8 cellular contexts compared by ENCODE assay signal in the genomic region with DNA sequence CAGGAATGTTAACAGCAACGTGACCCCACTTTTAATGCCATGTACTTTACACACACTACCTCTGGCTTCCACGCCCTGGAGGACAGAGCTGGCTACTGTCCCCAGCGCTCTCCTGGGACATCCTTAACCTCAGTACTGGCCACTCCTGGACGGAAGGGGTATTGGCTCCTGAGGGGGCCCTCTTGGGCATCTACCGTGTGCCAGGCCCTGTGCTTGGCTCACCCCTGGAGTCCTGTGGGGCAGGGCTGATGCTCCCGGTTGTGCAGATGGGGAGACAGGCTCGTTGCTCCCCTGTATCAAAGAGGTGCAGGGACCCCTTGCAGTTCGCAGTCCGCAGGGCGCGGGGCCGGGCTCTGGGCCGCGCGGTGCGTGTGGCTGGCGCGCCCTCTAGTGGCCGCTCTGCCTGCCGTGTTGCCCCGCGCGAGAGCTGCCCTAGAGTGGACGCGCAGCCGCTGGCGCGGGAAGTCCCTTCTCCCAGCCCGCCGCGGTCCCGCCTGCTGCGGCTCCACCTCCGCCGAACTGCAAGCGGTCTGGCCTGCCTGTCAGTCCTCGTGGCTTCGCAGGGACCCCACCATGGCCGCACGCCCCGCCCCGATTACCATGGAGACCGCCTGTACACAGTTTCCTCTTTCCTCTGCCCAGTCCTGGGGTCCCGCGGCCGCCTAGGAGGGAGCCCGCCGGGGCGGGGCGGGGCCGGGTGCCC. TPM values are rescaled to one million over a fixed set of nuclear protein-coding genes. Genes with fewer than 3 reads are reported as not detected.
A peak's percentile ranks its signal among the peaks of the same experiment; 100 is the strongest.
DNase-seq lines count a peak whose midpoint lies in the region; ATAC-seq lines count a peak whose summit lies in the region.

A gene with protein sequence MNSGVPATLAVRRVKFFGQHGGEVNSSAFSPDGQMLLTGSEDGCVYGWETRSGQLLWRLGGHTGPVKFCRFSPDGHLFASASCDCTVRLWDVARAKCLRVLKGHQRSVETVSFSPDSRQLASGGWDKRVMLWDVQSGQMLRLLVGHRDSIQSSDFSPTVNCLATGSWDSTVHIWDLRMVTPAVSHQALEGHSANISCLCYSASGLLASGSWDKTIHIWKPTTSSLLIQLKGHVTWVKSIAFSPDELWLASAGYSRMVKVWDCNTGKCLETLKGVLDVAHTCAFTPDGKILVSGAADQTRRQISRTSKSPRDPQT (plus strand): TSS at position 632 of the 703 bp plus-strand sequence. CDS start 72 bp downstream, outside the sequence.

- H3K4me1 Mint-ChIP-seq in activated CD4-positive, alpha-beta T cell treated with anti-CD3 and anti-CD28 coated beads, Interleukin-2, amount 10 ng/mL, durations not matched to agents 24 days and 14 days: peaks cover 5% of the 10 kb centered on the region

- H3K27ac Mint-ChIP-seq in activated CD4-positive, alpha-beta T cell treated with anti-CD3 and anti-CD28 coated beads, Interleukin-2, amount 10 ng/mL, durations not matched to agents 24 days and 14 days: no peak within 1 kb of the TSS

- H3K27me3 Mint-ChIP-seq in activated CD4-positive, alpha-beta T cell treated with anti-CD3 and anti-CD28 coated beads, Interleukin-2, amount 10 ng/mL, durations not matched to agents 24 days and 14 days: peaks cover 12% of the 10 kb centered on the region

- H3K9me3 Mint-ChIP-seq in activated CD4-positive, alpha-beta T cell treated with anti-CD3 and anti-CD28 coated beads, Interleukin-2, amount 10 ng/mL, durations not matched to agents 24 days and 14 days: no peaks in the 10 kb centered on the region

- peak; percentile 39 to 90 (median 85) for DNase-seq in NCI-H1417 (lab: John Stamatoyannopoulos, UW)
- DNase-seq in NCI-H1417 treated with DMSO at 0.1 percent for 48 hours (lab: John Stamatoyannopoulos, UW): no peak
- DNase-seq in NCI-H460 (ENCODE audit: extremely low read depth, low read depth): peak; percentile 81
- DNase-seq in activated CD4-positive, alpha-beta T cell treated with anti-CD3 and anti-CD28 coated beads, Interleukin-2, amount 10 ng/mL, durations not matched to agents 24 days and 14 days: peak; percentile 95
- peak; percentile 55 for DNase-seq in dedifferentiated amniotic fluid mesenchymal stem cell (ENCODE audit: extremely low spot score)
- DNase-seq in left lobe of liver (ENCODE audit: low spot score): peak; percentile 78
- peak; percentile 68 to 78 for DNase-seq in stimulated activated CD4-positive, alpha-beta T cell treated with anti-CD3 and anti-CD28 coated beads, Interleukin-2, amount 100 ng/mL, for 48 hours

- peaks cover 14% of the 10 kb centered on the region for H3K36me3 Mint-ChIP-seq in activated CD4-positive, alpha-beta T cell treated with anti-CD3 and anti-CD28 coated beads, Interleukin-2, amount 10 ng/mL, durations not matched to agents 24 days and 14 days (ENCODE audit: low read depth)

- intact Hi-C loops in activated CD4-positive, alpha-beta T cell treated with anti-CD3 and anti-CD28 coated beads, Interleukin-2, amount 10 ng/mL, durations not matched to agents 24 days and 14 days (cut with micrococcal nuclease): loop anchor here (1.0 to 5.0 kb wide), 5 partner anchors 17 to 519 kb away; no protein-coding TSS in a partner anchor

- peak; percentile 73 for ATAC-seq in HG02970 (IDR thresholded peaks at IDR 0.05; ENCODE audit: low FRiP score, unreplicated experiment)
- ATAC-seq in left lobe of liver: peak; percentile 91

- H3K4me3 Mint-ChIP-seq in activated CD4-positive, alpha-beta T cell treated with anti-CD3 and anti-CD28 coated beads, Interleukin-2, amount 10 ng/mL, durations not matched to agents 24 days and 14 days: peak within 1 kb of the TSS; percentile 72

RNA-seq across cellular contexts. Expression of the gene that starts here (rescaled TPM):
- not detected in 2 replicates for total RNA-seq in NCI-H460 (2014; rRNA removed; shearing (Covaris generic))
- 0.36 TPM in 1 of 2 replicates, not detected in the other for polyA plus RNA-seq in NCI-H460 (2014; cell fraction: nucleus; rRNA removed)
- total RNA-seq in activated CD4-positive, alpha-beta T cell treated with anti-CD3 and anti-CD28 coated beads, Interleukin-2, amount 10 ng/mL, durations not matched to agents 24 days and 14 days: not detected in 2 replicates
- total RNA-seq in left lobe of liver: not detected

Comparison
In these comparisons a context has a peak if more than half of its experiments do, and no peak if none do; other contexts are left out.
1. Peak in DNase-seq in NCI-H460; RNA of the gene not detected or under 1 TPM.
2. Peak in DNase-seq in activated CD4-positive, alpha-beta T cell treated with anti-CD3 and anti-CD28 coated beads, Interleukin-2, amount 10 ng/mL, durations not matched to agents 24 days and 14 days; RNA of the gene not detected or under 1 TPM.
3. Peak in DNase-seq and ATAC-seq in left lobe of liver; RNA of the gene not detected or under 1 TPM.